In genomic region chr4:184193556-184194525, GRCh38 we compare ENCODE assay signal across 16 cellular contexts. TPM values are rescaled to one million over a fixed set of nuclear protein-coding genes. Genes with fewer than 3 reads are reported as not detected.
"Had no signal": no experiment of that assay in that cellular context is flagged by ENCODE, and none has a peak within 500 bp of the region (broad histone marks: within the 10 kb centered on the region; RNA-seq: fewer than 3 reads in every experiment).

No MANE protein-coding gene starts in this region.

- H3K27ac Mint-ChIP-seq: activated CD4-positive, alpha-beta T cell treated with anti-CD3 and anti-CD28 coated beads, Interleukin-2, amount 10 ng/mL, durations not matched to agents 24 days and 14 days; dendritic cell treated with granulocyte-macrophage colony-stimulating factor and Interleukin-4, amounts not matched to agents 40 ng/mL and 50 ng/mL, for 4 days; effector memory CD8-positive, alpha-beta T cell; naive B cell had no signal

- H3K36me3 Mint-ChIP-seq: naive B cell had no signal

- H3K27me3 ChIP-seq: body of pancreas, gastrocnemius medialis, tibial artery had no signal

- DNase-seq: activated CD4-positive, alpha-beta T cell treated with anti-CD3 and anti-CD28 coated beads, Interleukin-2, amount 10 ng/mL, durations not matched to agents 24 days and 14 days; activated naive CD4-positive, alpha-beta T cell treated with anti-CD3 and anti-CD28 coated beads, Interleukin-2, amount 50 U/mL, for 16 hours; activated T-cell treated with anti-CD3 and anti-CD28 coated beads for 4 hours; amniotic stem cell; body of pancreas; effector memory CD8-positive, alpha-beta T cell; gastrocnemius medialis; naive B cell; retina; stimulated activated CD4-positive, alpha-beta T cell treated with anti-CD3 and anti-CD28 coated beads, Interleukin-4, amount 100 ng/mL, for 4 hours; T1000; tibial artery had no signal

- H3K4me1 Mint-ChIP-seq: activated CD4-positive, alpha-beta T cell treated with anti-CD3 and anti-CD28 coated beads, Interleukin-2, amount 10 ng/mL, durations not matched to agents 24 days and 14 days; naive B cell had no signal

- H3K27ac ChIP-seq: body of pancreas, epithelial cell of prostate, gastrocnemius medialis, parathyroid adenoma, skin epidermis, tibial artery had no signal

- H3K36me3 ChIP-seq: gastrocnemius medialis, tibial artery had no signal

- H3K9me3 ChIP-seq: body of pancreas, gastrocnemius medialis, tibial artery had no signal

- ATAC-seq: body of pancreas; effector memory CD8-positive, alpha-beta T cell; gastrocnemius medialis had no signal

- H3K4me1 ChIP-seq: body of pancreas, gastrocnemius medialis, parathyroid adenoma, tibial artery had no signal

- H3K4me3 ChIP-seq: body of pancreas, gastrocnemius medialis, skin epidermis, tibial artery had no signal

- H3K4me3 Mint-ChIP-seq: activated CD4-positive, alpha-beta T cell treated with anti-CD3 and anti-CD28 coated beads, Interleukin-2, amount 10 ng/mL, durations not matched to agents 24 days and 14 days; dendritic cell treated with granulocyte-macrophage colony-stimulating factor and Interleukin-4, amounts not matched to agents 40 ng/mL and 50 ng/mL, for 4 days; effector memory CD8-positive, alpha-beta T cell; naive B cell had no signal

- H3K9me3 Mint-ChIP-seq: activated CD4-positive, alpha-beta T cell treated with anti-CD3 and anti-CD28 coated beads, Interleukin-2, amount 10 ng/mL, durations not matched to agents 24 days and 14 days; dendritic cell treated with granulocyte-macrophage colony-stimulating factor and Interleukin-4, amounts not matched to agents 40 ng/mL and 50 ng/mL, for 4 days; effector memory CD8-positive, alpha-beta T cell; naive B cell had no signal

RNA-seq across cellular contexts. Expression of gene ENPP6, which starts 23.8 kb away (rescaled TPM):
- total RNA-seq: body of pancreas had no signal
